Comparison of ENCODE assay signal across 25 cellular contexts in genomic region chr17:71114911-71115668, GRCh38.
"Had no signal": no experiment of that assay in that cellular context is flagged by ENCODE, and none has a peak within 500 bp of the region (broad histone marks: within the 10 kb centered on the region; RNA-seq: fewer than 3 reads in every experiment).

No MANE protein-coding gene starts in this region.

- H3K27ac ChIP-seq: brain microvascular endothelial cell, cardiac muscle cell, SK-N-MC had no signal

- H3K27me3 ChIP-seq: brain microvascular endothelial cell, cardiac muscle cell had no signal

- H3K27ac Mint-ChIP-seq: activated CD4-positive, alpha-beta memory T cell treated with anti-CD3 and anti-CD28 coated beads, Interleukin-2, amount 10 ng/mL, durations not matched to agents 7 days and 5 days; activated CD4-positive, alpha-beta T cell treated with anti-CD3 and anti-CD28 coated beads, Interleukin-2, amount 10 ng/mL, durations not matched to agents 7 days and 5 days; activated naive CD4-positive, alpha-beta T cell treated with anti-CD3 and anti-CD28 coated beads, Interleukin-2, amount 10 ng/mL, durations not matched to agents 7 days and 5 days; activated naive CD8-positive, alpha-beta T cell treated with anti-CD3 and anti-CD28 coated beads for 36 hours; activated T-helper 17 cell treated with anti-CD3 and anti-CD28 coated beads, Interleukin-2, amount 50 U/mL, for 72 hours; T-cell had no signal

- H3K27me3 Mint-ChIP-seq: activated CD4-positive, alpha-beta memory T cell treated with anti-CD3 and anti-CD28 coated beads, Interleukin-2, amount 10 ng/mL, durations not matched to agents 7 days and 5 days; activated CD4-positive, alpha-beta T cell treated with anti-CD3 and anti-CD28 coated beads, Interleukin-2, amount 10 ng/mL, durations not matched to agents 7 days and 5 days; activated naive CD4-positive, alpha-beta T cell treated with anti-CD3 and anti-CD28 coated beads, Interleukin-2, amount 10 ng/mL, durations not matched to agents 7 days and 5 days; T-cell had no signal

- DNase-seq: activated CD4-positive, alpha-beta memory T cell treated with anti-CD3 and anti-CD28 coated beads, Interleukin-2, amount 10 ng/mL, durations not matched to agents 7 days and 5 days; activated CD4-positive, alpha-beta T cell treated with anti-CD3 and anti-CD28 coated beads, Interleukin-2, amount 10 ng/mL, durations not matched to agents 7 days and 5 days; activated CD4-positive, CD25-positive, alpha-beta regulatory T cell; activated gamma-delta T cell treated with Interleukin-2 at 50 U/mL for 16 hours; activated naive CD4-positive, alpha-beta T cell treated with anti-CD3 and anti-CD28 coated beads, Interleukin-2, amount 10 ng/mL, durations not matched to agents 7 days and 5 days; activated naive CD8-positive, alpha-beta T cell treated with anti-CD3 and anti-CD28 coated beads for 36 hours; activated T-cell treated with anti-CD3 and anti-CD28 coated beads for 4 hours; activated T-cell treated with anti-CD3 and anti-CD28 coated beads, Interleukin-2, amount 50 U/mL, for 48 hours; brain microvascular endothelial cell; cerebellar nuclear complex; Kasumi-1; NCI-H1105 treated with DMSO at 0.1 percent for 48 hours; NCI-H1436 treated with DMSO at 0.1 percent for 48 hours; NCI-H187; NCI-H2081 treated with DMSO at 0.1 percent for 48 hours; NCI-H446; NCI-H748 treated with DMSO at 0.1 percent for 48 hours; SIG-M5; T-cell; T-helper 2 cell; T1000 had no signal

- H3K4me3 ChIP-seq: cardiac muscle cell, SK-N-MC had no signal

- H3K36me3 Mint-ChIP-seq: activated naive CD4-positive, alpha-beta T cell treated with anti-CD3 and anti-CD28 coated beads, Interleukin-2, amount 10 ng/mL, durations not matched to agents 7 days and 5 days; activated naive CD8-positive, alpha-beta T cell treated with anti-CD3 and anti-CD28 coated beads for 36 hours; T-cell had no signal

- ATAC-seq: activated T-helper 17 cell treated with anti-CD3 and anti-CD28 coated beads, Interleukin-2, amount 50 U/mL, for 72 hours; T-cell had no signal

- H3K9me3 Mint-ChIP-seq: activated naive CD8-positive, alpha-beta T cell treated with anti-CD3 and anti-CD28 coated beads for 36 hours had no signal

- H3K4me1 Mint-ChIP-seq: activated CD4-positive, alpha-beta memory T cell treated with anti-CD3 and anti-CD28 coated beads, Interleukin-2, amount 10 ng/mL, durations not matched to agents 7 days and 5 days; activated CD4-positive, alpha-beta T cell treated with anti-CD3 and anti-CD28 coated beads, Interleukin-2, amount 10 ng/mL, durations not matched to agents 7 days and 5 days; activated naive CD4-positive, alpha-beta T cell treated with anti-CD3 and anti-CD28 coated beads, Interleukin-2, amount 10 ng/mL, durations not matched to agents 7 days and 5 days; activated naive CD8-positive, alpha-beta T cell treated with anti-CD3 and anti-CD28 coated beads for 36 hours; activated T-helper 17 cell treated with anti-CD3 and anti-CD28 coated beads, Interleukin-2, amount 50 U/mL, for 72 hours; T-cell had no signal

- FAIRE-seq: TTC549 had no signal

- H3K36me3 ChIP-seq: brain microvascular endothelial cell, cardiac muscle cell had no signal

- H3K4me3 Mint-ChIP-seq: activated CD4-positive, alpha-beta memory T cell treated with anti-CD3 and anti-CD28 coated beads, Interleukin-2, amount 10 ng/mL, durations not matched to agents 7 days and 5 days; activated CD4-positive, alpha-beta T cell treated with anti-CD3 and anti-CD28 coated beads, Interleukin-2, amount 10 ng/mL, durations not matched to agents 7 days and 5 days; activated naive CD4-positive, alpha-beta T cell treated with anti-CD3 and anti-CD28 coated beads, Interleukin-2, amount 10 ng/mL, durations not matched to agents 7 days and 5 days; activated naive CD8-positive, alpha-beta T cell treated with anti-CD3 and anti-CD28 coated beads for 36 hours; activated T-helper 17 cell treated with anti-CD3 and anti-CD28 coated beads, Interleukin-2, amount 50 U/mL, for 72 hours; T-cell had no signal
